In the genomic region with DNA sequence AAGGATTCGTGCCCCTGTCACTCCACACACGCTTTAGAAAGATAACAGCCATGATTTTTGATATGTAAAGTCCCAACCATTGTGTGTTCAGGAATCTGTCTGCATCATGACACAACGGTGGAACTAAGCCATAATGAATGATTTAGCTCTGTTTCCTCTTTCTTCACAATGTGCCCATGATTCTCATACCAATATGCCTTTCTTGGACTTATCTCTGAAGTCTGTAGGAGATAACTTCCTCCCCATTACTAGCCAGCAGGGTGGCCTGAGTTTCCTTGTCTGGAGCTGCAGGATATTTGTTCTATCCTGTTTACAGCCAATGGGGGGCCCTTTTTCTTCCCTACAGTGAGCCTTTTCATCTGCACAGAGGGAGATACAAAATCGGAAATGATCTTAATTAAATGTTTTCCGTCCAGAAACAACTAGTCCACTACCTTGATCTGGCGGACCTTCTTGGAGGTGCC, we compare ENCODE assay signal across 15 cellular contexts.
DNase-seq lines count a peak whose midpoint lies in the region; ATAC-seq and TF ChIP-seq lines count a peak whose summit lies in the region.
"Had no signal": no experiment of that assay in that cellular context is flagged by ENCODE, and none has a peak within 500 bp of the region (broad histone marks: within the 10 kb centered on the region; RNA-seq: fewer than 3 reads in every experiment).

No MANE protein-coding gene starts in this region.

- TF ChIP-seq CTCF in nephron (IDR thresholded peaks at IDR 0.05; ENCODE audit: unreplicated experiment in 3 of 3), result peak in 1 of 3 experiments; percentile 8

- peaks cover 6% of the 10 kb centered on the region for H3K9me3 Mint-ChIP-seq in nephron
- H3K9me3 Mint-ChIP-seq: dendritic cell treated with granulocyte-macrophage colony-stimulating factor and Interleukin-4, amounts not matched to agents 40 ng/mL and 50 ng/mL, for 4 days had no signal

- no peak for TF ChIP-seq POLR2A in erythroblast (IDR thresholded peaks at IDR 0.05; ENCODE audit: low read length)

- peak overlapping the region in 2 of 3 experiments; percentile 49 to 75 for H3K27ac Mint-ChIP-seq in nephron
- H3K27ac Mint-ChIP-seq: dendritic cell treated with granulocyte-macrophage colony-stimulating factor and Interleukin-4, amounts not matched to agents 40 ng/mL and 50 ng/mL, for 4 days had no signal

- DNase-seq in H4 (ENCODE audit: low spot score), result peak; percentile 12
- peak; percentile 4 to 11 for DNase-seq in erythroblast (lab: John Stamatoyannopoulos, UW)
- no peak for DNase-seq in activated effector memory CD4-positive, alpha-beta T cell treated with Interleukin-2 at 50 U/mL for 16 hours
- no peak for DNase-seq in NOMO-1 treated with DMSO at 0.1 percent for 48 hours (lab: John Stamatoyannopoulos, UW; ENCODE audit: unreplicated experiment)
- DNase-seq in amniotic stem cell (lab: John Stamatoyannopoulos, UW), result no peak
- DNase-seq: activated CD4-positive, alpha-beta T cell treated with anti-CD3 and anti-CD28 coated beads for 4 hours; activated T-cell treated with anti-CD3 and anti-CD28 coated beads, Interleukin-2, amount 50 U/mL, for 1 hour; foreskin fibroblast; MM.1S; NK-92 treated with Interleukin-12 subunit alpha and Interleukin-12 subunit beta, amount 100 ng/mL, for 24 hours; stimulated activated naive CD4-positive, alpha-beta T cell had no signal

- ATAC-seq in HG02973 (IDR thresholded peaks at IDR 0.05; ENCODE audit: unreplicated experiment), result no peak

- H3K4me3 Mint-ChIP-seq in nephron, result no peak overlapping the region
- H3K4me3 Mint-ChIP-seq: dendritic cell treated with granulocyte-macrophage colony-stimulating factor and Interleukin-4, amounts not matched to agents 40 ng/mL and 50 ng/mL, for 4 days had no signal

- H3K4me1 Mint-ChIP-seq in nephron, result peaks cover 11% of the 10 kb centered on the region

- no peaks in the 10 kb centered on the region for H3K27me3 Mint-ChIP-seq in nephron (ENCODE audit: low read depth)
- H3K27me3 Mint-ChIP-seq: dendritic cell treated with granulocyte-macrophage colony-stimulating factor and Interleukin-4, amounts not matched to agents 40 ng/mL and 50 ng/mL, for 4 days had no signal

- peaks cover 36% of the 10 kb centered on the region for H3K36me3 Mint-ChIP-seq in nephron (ENCODE audit: low read depth)

TF ChIP-seq in PFSK-1, 5 proteins besides CTCF, POLR2A, EP300 and RAD21:
- TF ChIP-seq FOXP2 (optimal IDR thresholded peaks at IDR 0.05; ENCODE audit: borderline replicate concordance, extremely low read depth, extremely low read length, insufficient read depth), result peak; percentile 43
- TF ChIP-seq POLR2AphosphoS5 (IDR thresholded peaks at IDR 0.05; ENCODE audit: low read depth, low read length), result no peak
- TF ChIP-seq, protein P1, sequence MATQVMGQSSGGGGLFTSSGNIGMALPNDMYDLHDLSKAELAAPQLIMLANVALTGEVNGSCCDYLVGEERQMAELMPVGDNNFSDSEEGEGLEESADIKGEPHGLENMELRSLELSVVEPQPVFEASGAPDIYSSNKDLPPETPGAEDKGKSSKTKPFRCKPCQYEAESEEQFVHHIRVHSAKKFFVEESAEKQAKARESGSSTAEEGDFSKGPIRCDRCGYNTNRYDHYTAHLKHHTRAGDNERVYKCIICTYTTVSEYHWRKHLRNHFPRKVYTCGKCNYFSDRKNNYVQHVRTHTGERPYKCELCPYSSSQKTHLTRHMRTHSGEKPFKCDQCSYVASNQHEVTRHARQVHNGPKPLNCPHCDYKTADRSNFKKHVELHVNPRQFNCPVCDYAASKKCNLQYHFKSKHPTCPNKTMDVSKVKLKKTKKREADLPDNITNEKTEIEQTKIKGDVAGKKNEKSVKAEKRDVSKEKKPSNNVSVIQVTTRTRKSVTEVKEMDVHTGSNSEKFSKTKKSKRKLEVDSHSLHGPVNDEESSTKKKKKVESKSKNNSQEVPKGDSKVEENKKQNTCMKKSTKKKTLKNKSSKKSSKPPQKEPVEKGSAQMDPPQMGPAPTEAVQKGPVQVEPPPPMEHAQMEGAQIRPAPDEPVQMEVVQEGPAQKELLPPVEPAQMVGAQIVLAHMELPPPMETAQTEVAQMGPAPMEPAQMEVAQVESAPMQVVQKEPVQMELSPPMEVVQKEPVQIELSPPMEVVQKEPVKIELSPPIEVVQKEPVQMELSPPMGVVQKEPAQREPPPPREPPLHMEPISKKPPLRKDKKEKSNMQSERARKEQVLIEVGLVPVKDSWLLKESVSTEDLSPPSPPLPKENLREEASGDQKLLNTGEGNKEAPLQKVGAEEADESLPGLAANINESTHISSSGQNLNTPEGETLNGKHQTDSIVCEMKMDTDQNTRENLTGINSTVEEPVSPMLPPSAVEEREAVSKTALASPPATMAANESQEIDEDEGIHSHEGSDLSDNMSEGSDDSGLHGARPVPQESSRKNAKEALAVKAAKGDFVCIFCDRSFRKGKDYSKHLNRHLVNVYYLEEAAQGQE (IDR thresholded peaks at IDR 0.05; ENCODE audit: insufficient read depth in 1 of 2, low read depth in 2 of 2, low read length in 2 of 2), result no peak
- no peak for TF ChIP-seq TAF1 (IDR thresholded peaks at IDR 0.05; ENCODE audit: borderline replicate concordance, insufficient read depth, low read length)
TF ChIP-seq in PFSK-1: peak in this region for 1.

Comparison
In these comparisons a context has a peak if more than half of its experiments do, and no peak if none do; other contexts are left out.
1. DNase-seq: peak in H4 (single experiment) and erythroblast (2 of 2); none in activated effector memory CD4-positive, alpha-beta T cell treated with Interleukin-2 at 50 U/mL for 16 hours (single experiment), NOMO-1 treated with DMSO at 0.1 percent for 48 hours (single experiment) and amniotic stem cell (single experiment).